ENCODE assay signal across 11 cellular contexts in the genomic region with DNA sequence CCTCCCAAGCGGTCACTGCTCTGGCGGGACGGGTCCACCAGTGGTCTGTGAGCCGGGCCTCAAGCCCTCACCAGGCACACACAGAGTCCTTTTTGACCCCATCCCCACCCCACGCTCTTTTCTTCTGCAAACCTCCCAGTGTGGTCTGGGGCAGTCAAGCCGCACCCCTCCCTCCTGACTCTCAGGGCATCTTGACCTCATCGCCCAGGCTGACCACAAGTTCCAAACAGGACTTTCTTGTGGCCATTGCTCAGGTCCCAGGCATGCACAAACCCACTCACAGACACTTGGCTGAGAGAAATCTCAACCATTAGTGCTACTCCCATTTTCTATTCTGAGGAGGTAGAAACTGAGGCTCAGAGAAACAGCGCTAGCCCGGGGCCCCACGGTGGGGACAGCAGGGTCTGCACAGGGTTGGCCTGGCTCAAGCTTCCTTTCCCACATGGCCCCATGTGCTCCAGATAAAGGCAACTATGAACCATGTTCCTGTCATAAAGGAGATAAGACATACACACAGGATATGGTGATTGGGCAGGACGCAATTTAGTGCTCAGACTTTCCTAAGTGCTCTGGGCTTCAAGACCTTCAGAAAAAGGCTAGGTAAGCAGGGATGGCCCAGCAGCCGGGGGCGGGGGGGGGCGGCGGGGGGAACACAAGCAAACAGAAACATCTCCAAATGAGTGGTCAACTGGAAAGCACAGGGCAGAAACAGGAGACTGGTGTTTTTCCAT.
A peak's percentile ranks its signal among the peaks of the same experiment; 100 is the strongest.
DNase-seq lines count a peak whose midpoint lies in the region; ATAC-seq and TF ChIP-seq lines count a peak whose summit lies in the region.
"Had no signal": no experiment of that assay in that cellular context is flagged by ENCODE, and none has a peak within 500 bp of the region (broad histone marks: within the 10 kb centered on the region; RNA-seq: fewer than 3 reads in every experiment).

No MANE protein-coding gene starts in this region.

- H3K9me3 Mint-ChIP-seq in activated CD4-positive, alpha-beta T cell treated with anti-CD3 and anti-CD28 coated beads, Interleukin-2, amount 10 ng/mL, durations not matched to agents 24 days and 14 days, result no peaks in the 10 kb centered on the region
- H3K9me3 Mint-ChIP-seq in activated CD8-positive, alpha-beta T cell treated with anti-CD3 and anti-CD28 coated beads for 36 hours, result no peaks in the 10 kb centered on the region
- H3K9me3 Mint-ChIP-seq in glutamatergic neuron (ENCODE audit: unreplicated experiment) (peaks cover 7% of the 10 kb centered on the region), mesothelial cell of epicardium (no peaks in the 10 kb centered on the region)
- H3K9me3 Mint-ChIP-seq in stimulated activated memory B cell treated with anti-CD40 and anti-IgM and Interleukin-4, amounts not matched to agents 10 μg/mL and 1 μg/mL and 100 μg/mL, for 72 hours, result no peaks in the 10 kb centered on the region

- no peak for TF ChIP-seq CTCF in activated CD8-positive, alpha-beta T cell treated with anti-CD3 and anti-CD28 coated beads for 36 hours (IDR thresholded peaks at IDR 0.05)
- TF ChIP-seq CTCF in glutamatergic neuron (IDR thresholded peaks at IDR 0.05; ENCODE audit: partially characterized antibody, unreplicated experiment), result no peak
- no peak for TF ChIP-seq CTCF in mesothelial cell of epicardium (IDR thresholded peaks at IDR 0.05; ENCODE audit: unreplicated experiment)

- no peak overlapping the region for H3K4me3 Mint-ChIP-seq in activated CD4-positive, alpha-beta T cell treated with anti-CD3 and anti-CD28 coated beads, Interleukin-2, amount 10 ng/mL, durations not matched to agents 24 days and 14 days
- no peak overlapping the region for H3K4me3 Mint-ChIP-seq in activated CD8-positive, alpha-beta T cell treated with anti-CD3 and anti-CD28 coated beads for 36 hours
- H3K4me3 Mint-ChIP-seq in glutamatergic neuron (ENCODE audit: unreplicated experiment), result no peak overlapping the region
- H3K4me3 Mint-ChIP-seq in stimulated activated memory B cell treated with anti-CD40 and anti-IgM and Interleukin-4, amounts not matched to agents 10 μg/mL and 1 μg/mL and 100 μg/mL, for 72 hours, result peak overlapping the region; percentile 51
- no peak overlapping the region for H3K4me3 Mint-ChIP-seq in mesothelial cell of epicardium

- CTCF ChIA-PET in activated CD8-positive, alpha-beta T cell treated with anti-CD3 and anti-CD28 coated beads for 36 hours (lab: Charles Lee), result no interaction called here

- H3K27me3 Mint-ChIP-seq in activated CD4-positive, alpha-beta T cell treated with anti-CD3 and anti-CD28 coated beads, Interleukin-2, amount 10 ng/mL, durations not matched to agents 24 days and 14 days, result no peaks in the 10 kb centered on the region
- H3K27me3 Mint-ChIP-seq in activated CD8-positive, alpha-beta T cell treated with anti-CD3 and anti-CD28 coated beads for 36 hours, result no peaks in the 10 kb centered on the region
- H3K27me3 Mint-ChIP-seq in glutamatergic neuron (ENCODE audit: unreplicated experiment), result peaks cover 6% of the 10 kb centered on the region
- no peaks in the 10 kb centered on the region for H3K27me3 Mint-ChIP-seq in stimulated activated memory B cell treated with anti-CD40 and anti-IgM and Interleukin-4, amounts not matched to agents 10 μg/mL and 1 μg/mL and 100 μg/mL, for 72 hours
- H3K27me3 Mint-ChIP-seq in mesothelial cell of epicardium (ENCODE audit: low read depth), result no peaks in the 10 kb centered on the region

- no peaks in the 10 kb centered on the region for H3K36me3 Mint-ChIP-seq in activated CD4-positive, alpha-beta T cell treated with anti-CD3 and anti-CD28 coated beads, Interleukin-2, amount 10 ng/mL, durations not matched to agents 24 days and 14 days (ENCODE audit: low read depth)
- H3K36me3 Mint-ChIP-seq in activated CD8-positive, alpha-beta T cell treated with anti-CD3 and anti-CD28 coated beads for 36 hours (ENCODE audit: low read depth), result peaks cover 18% of the 10 kb centered on the region
- H3K36me3 Mint-ChIP-seq in glutamatergic neuron (ENCODE audit: unreplicated experiment), result no peaks in the 10 kb centered on the region
- peaks cover 27% of the 10 kb centered on the region for H3K36me3 Mint-ChIP-seq in stimulated activated memory B cell treated with anti-CD40 and anti-IgM and Interleukin-4, amounts not matched to agents 10 μg/mL and 1 μg/mL and 100 μg/mL, for 72 hours
- no peaks in the 10 kb centered on the region for H3K36me3 Mint-ChIP-seq in mesothelial cell of epicardium

- POLR2A ChIA-PET in activated CD8-positive, alpha-beta T cell treated with anti-CD3 and anti-CD28 coated beads for 36 hours (lab: Charles Lee), result no interaction called here

- DNase-seq in activated CD4-positive, alpha-beta T cell treated with anti-CD3 and anti-CD28 coated beads, Interleukin-2, amount 10 ng/mL, durations not matched to agents 24 days and 14 days, result no peak
- DNase-seq in activated CD4-positive, alpha-beta T cell treated with anti-CD3 and anti-CD28 coated beads, Interleukin-2, amount 50 U/mL, for 48 hours, result no peak
- no peak for DNase-seq in activated CD8-positive, alpha-beta T cell treated with anti-CD3 and anti-CD28 coated beads for 36 hours
- DNase-seq in glutamatergic neuron (no peak), mesothelial cell of epicardium (ENCODE audit: low spot score in 2 of 2, unreplicated experiment in 2 of 2) (no peak), cerebellar cortex (ENCODE audit: low spot score) (no peak), NCI-H526 treated with DMSO at 0.1 percent for 48 hours (lab: John Stamatoyannopoulos, UW) (no peak)
- DNase-seq: 8988T, cerebellar nuclear complex, NCI-H1436 treated with DMSO at 0.1 percent for 48 hours had no signal

- peak overlapping the region; percentile 32 for H3K27ac Mint-ChIP-seq in activated CD4-positive, alpha-beta T cell treated with anti-CD3 and anti-CD28 coated beads, Interleukin-2, amount 10 ng/mL, durations not matched to agents 24 days and 14 days
- peak overlapping the region; percentile 61 for H3K27ac Mint-ChIP-seq in activated CD8-positive, alpha-beta T cell treated with anti-CD3 and anti-CD28 coated beads for 36 hours
- H3K27ac Mint-ChIP-seq in glutamatergic neuron (ENCODE audit: unreplicated experiment) (peak overlapping the region; percentile 50), mesothelial cell of epicardium (no peak overlapping the region)
- H3K27ac Mint-ChIP-seq in stimulated activated memory B cell treated with anti-CD40 and anti-IgM and Interleukin-4, amounts not matched to agents 10 μg/mL and 1 μg/mL and 100 μg/mL, for 72 hours, result peak overlapping the region; percentile 90

- intact Hi-C loops in activated CD4-positive, alpha-beta T cell treated with anti-CD3 and anti-CD28 coated beads, Interleukin-2, amount 10 ng/mL, durations not matched to agents 24 days and 14 days (cut with micrococcal nuclease), result no loop called here
- intact Hi-C loops in activated CD8-positive, alpha-beta T cell treated with anti-CD3 and anti-CD28 coated beads for 36 hours (cut with micrococcal nuclease), result no loop called here

- peaks cover 16% of the 10 kb centered on the region for H3K4me1 Mint-ChIP-seq in activated CD4-positive, alpha-beta T cell treated with anti-CD3 and anti-CD28 coated beads, Interleukin-2, amount 10 ng/mL, durations not matched to agents 24 days and 14 days
- peaks cover 61% of the 10 kb centered on the region for H3K4me1 Mint-ChIP-seq in activated CD8-positive, alpha-beta T cell treated with anti-CD3 and anti-CD28 coated beads for 36 hours (ENCODE audit: low read depth)
- peaks cover 50% of the 10 kb centered on the region for H3K4me1 Mint-ChIP-seq in glutamatergic neuron (ENCODE audit: low read depth, unreplicated experiment)
- peaks cover 74% of the 10 kb centered on the region for H3K4me1 Mint-ChIP-seq in stimulated activated memory B cell treated with anti-CD40 and anti-IgM and Interleukin-4, amounts not matched to agents 10 μg/mL and 1 μg/mL and 100 μg/mL, for 72 hours
- H3K4me1 Mint-ChIP-seq in mesothelial cell of epicardium, result peaks cover 36% of the 10 kb centered on the region

- ATAC-seq in activated CD8-positive, alpha-beta T cell treated with anti-CD3 and anti-CD28 coated beads for 36 hours, result no peak
- ATAC-seq in stimulated activated memory B cell treated with anti-CD40 and anti-IgM and Interleukin-4, amounts not matched to agents 10 μg/mL and 1 μg/mL and 100 μg/mL, for 72 hours, result no peak
